ENCODE assay signal across 18 cellular contexts in genomic region chr5:122170630-122171029, GRCh38. TPM values are rescaled to one million over a fixed set of nuclear protein-coding genes. Genes with fewer than 3 reads are reported as not detected.
DNase-seq lines count a peak whose midpoint lies in the region; ATAC-seq, FAIRE-seq and TF ChIP-seq lines count a peak whose summit lies in the region.
"Had no signal": no experiment of that assay in that cellular context is flagged by ENCODE, and none has a peak within 500 bp of the region (broad histone marks: within the 10 kb centered on the region; RNA-seq: fewer than 3 reads in every experiment).

No MANE protein-coding gene starts in this region.

- H3K4me3 ChIP-seq in K562: no peak overlapping the region
- H3K4me3 ChIP-seq: esophagus squamous epithelium had no signal

- H3K9me1 ChIP-seq in K562 (ENCODE audit: control insufficient read depth, insufficient read depth, low read length): no peaks in the 10 kb centered on the region

- peak overlapping the region; percentile 35 for H2AFZ ChIP-seq in K562 (ENCODE audit: low read depth, low read length)

- no peaks in the 10 kb centered on the region for H3K36me3 ChIP-seq in K562 (ENCODE audit: control insufficient read depth, insufficient read depth, low read length)
- H3K36me3 ChIP-seq: esophagus squamous epithelium, WERI-Rb-1 had no signal

- in situ Hi-C loops in K562 (cut with MboI): no loop called here

- intact Hi-C loops in K562 (cut with micrococcal nuclease): loop anchor here (5.0 kb wide), 1 partner anchor 208 kb away; the partner anchor contains the start of gene SRFBP1

- ATAC-seq in K562: peak; percentile 88
- ATAC-seq: activated naive CD4-positive, alpha-beta T cell treated with anti-CD3 and anti-CD28 coated beads, Interleukin-2, amount 50 U/mL, for 72 hours had no signal

- POLR2A ChIA-PET in K562 (lab: Yijun Ruan, JAX): interaction anchor here (0.6 to 0.8 kb wide), 3 partner anchors 25 to 1210 kb away, joined by 3 to 4 read pairs (median 3); no protein-coding TSS in a partner anchor

- H3K4me2 ChIP-seq in K562 (ENCODE audit: insufficient read depth, low read length): no peak overlapping the region; the same call in 1 of the 2 replicates

- H3K9me3 ChIP-seq in K562 (replicated peaks; ENCODE audit: control insufficient read depth, insufficient read depth, low read depth, low read length): no peaks in the 10 kb centered on the region
- H3K9me3 ChIP-seq: esophagus squamous epithelium had no signal

- H4K20me1 ChIP-seq in K562 (replicated peaks; ENCODE audit: control insufficient read depth, insufficient read depth, low read length): no peaks in the 10 kb centered on the region

- 12% methylated on average over 4 of the region's 4 CpGs for WGBS in K562 (ENCODE audit: insufficient coverage, low coverage, missing lambda C conversion rate)

- TF ChIP-seq CTCF in K562 (IDR thresholded peaks at IDR 0.05 in 2 of 3, conservative IDR thresholded peaks at IDR 0.05 in 1 of 3; ENCODE audit: insufficient read depth in 2 of 3, low read depth in 1 of 3, low read length in 3 of 3): no peak

- H3K4me1 ChIP-seq in K562 (replicated peaks in 1 of 2; ENCODE audit: control insufficient read depth in 2 of 2, insufficient read depth in 2 of 2, low read length in 2 of 2): peaks cover 4 to 10% of the 10 kb centered on the region in 2 experiments; a peak in 3 of 5 replicates

- TF ChIP-seq RAD21 in K562 (CRISPR knock-in tag; conservative IDR thresholded peaks at IDR 0.05 in 1 of 2, IDR thresholded peaks at IDR 0.05 in 1 of 2): no peak

- no peak overlapping the region for H3K9ac ChIP-seq in K562 (ENCODE audit: insufficient read depth in 1 of 2, low read depth in 2 of 2, low read length in 2 of 2)

- BruUV-seq in K562 (replicated peaks; lab: Mats Ljungman, UMichigan): no TSS peak

- H3K27ac ChIP-seq in K562 (ENCODE audit: extremely low read depth, low read depth, low read length): no peak overlapping the region
- H3K27ac ChIP-seq: esophagus squamous epithelium, WERI-Rb-1 had no signal

- no peak for TF ChIP-seq EP300 in K562 (IDR thresholded peaks at IDR 0.05; ENCODE audit: low read length)

- no peak for TF ChIP-seq POLR2A in K562 (conservative IDR thresholded peaks at IDR 0.05)

- DNase-seq in Ammon's horn (ENCODE audit: low spot score) (peak; percentile 40), M059J (ENCODE audit: low read depth) (peak; percentile 80), K562 (ENCODE audit: extremely low read depth in 1 of 4, low spot score in 3 of 4) (peak in 2 of 4 experiments; percentile 41 to 65), iPS-NIHi11 (ENCODE audit: low spot score) (peak; percentile 73), GOT3 (lab: John Stamatoyannopoulos, UW) (no peak), NCI-H446 (lab: John Stamatoyannopoulos, UW) (no peak), NCI-H146 treated with DMSO at 0.1 percent for 48 hours (lab: John Stamatoyannopoulos, UW; ENCODE audit: unreplicated experiment) (no peak), NCI-H524 treated with DMSO at 0.1 percent for 48 hours (lab: John Stamatoyannopoulos, UW) (no peak)
- DNase-seq: activated CD8-positive, alpha-beta memory T cell treated with anti-CD3 and anti-CD28 coated beads, Interleukin-2, amount 50 U/mL, for 4 hours; COR-L47; esophagus squamous epithelium; KG1; NCI-H1930; NCI-H82; stimulated activated CD4-positive, alpha-beta T cell treated with anti-CD3 and anti-CD28 coated beads, Interleukin-1b, Interleukin-23, amount 100 ng/mL, for 48 hours; WERI-Rb-1 had no signal

- H3K27me3 ChIP-seq in K562 (ENCODE audit: control insufficient read depth in 2 of 2, insufficient read depth in 2 of 2, low read length in 2 of 2): no peaks in the 10 kb centered on the region
- H3K27me3 ChIP-seq: esophagus squamous epithelium had no signal

- no peaks in the 10 kb centered on the region for H3K79me2 ChIP-seq in K562 (ENCODE audit: control insufficient read depth, insufficient read depth, low read length)

- FAIRE-seq in K562 (lab: Jason Lieb, UNC): peak; percentile 32

- CTCF ChIA-PET in K562 (lab: Yijun Ruan, JAX; ENCODE audit: low intra/inter-chr PET ratio): interaction anchor here (0.6 kb wide), 1 partner anchor 1371 kb away, joined by 3 read pairs; no protein-coding TSS in a partner anchor

TF ChIP-seq in K562, 482 proteins besides CTCF, POLR2A, EP300 and RAD21 (continues in another document):
- TF ChIP-seq E2F8 (IDR thresholded peaks at IDR 0.05; ENCODE audit: low read depth, partially characterized antibody): no peak
- peak; percentile 78 for TF ChIP-seq MEIS2 (IDR thresholded peaks at IDR 0.05; ENCODE audit: partially characterized antibody)
- TF ChIP-seq CGGBP1 (CRISPR knock-in tag; IDR thresholded peaks at IDR 0.05): no peak
- TF ChIP-seq PKNOX1 (IDR thresholded peaks at IDR 0.05): peak; percentile 76
- no peak for TF ChIP-seq PBX2 (CRISPR knock-in tag; IDR thresholded peaks at IDR 0.05; ENCODE audit: low read depth)
- TF ChIP-seq PBX2 (tag; conservative IDR thresholded peaks at IDR 0.05; ENCODE audit: low read depth): peak; percentile 79
- no peak for TF ChIP-seq CC2D1A (IDR thresholded peaks at IDR 0.05)
- TF ChIP-seq PHF21A (IDR thresholded peaks at IDR 0.05; ENCODE audit: borderline replicate concordance, low read depth): no peak
- no peak for TF ChIP-seq PHTF2 (CRISPR knock-in tag; IDR thresholded peaks at IDR 0.05)

RNA-seq across cellular contexts. Expression of gene ZNF474, which starts 41.3 kb away (rescaled TPM):
- not detected in 2 replicates for total RNA-seq in M059J (2014; rRNA removed; shearing (Covaris generic))
- 0.23 and 0.95 TPM in 2 replicates for total RNA-seq in K562 (2011; cell fraction: chromatin; rRNA removed; ENCODE audit: low replicate concordance)
- 0.17 and 0.79 TPM in 2 replicates for total RNA-seq in K562 (2011; cell fraction: nucleolus; rRNA removed)
- 0.44 and 0.92 TPM in 2 replicates for total RNA-seq in K562 (2011; cell fraction: nucleoplasm; rRNA removed)
- total RNA-seq in K562 (2014; rRNA removed) (0.08 and 0.50 TPM in 2 replicates), K562 (2014; rRNA removed; fragmentation: Illumina TruSeq; extraction: Trizol) (0.45 and 0.47 TPM in 2 replicates), K562 (2015; rRNA removed; fragmentation: Illumina TruSeq; extraction: Trizol) (0.26 and 0.62 TPM in 2 replicates), K562 (2021) (0.16 and 0.25 TPM in 2 replicates)
- polyA plus RNA-seq in K562 (2011; rRNA removed) (0.31 and 0.45 TPM in 2 replicates), K562 (2014; fragmentation: Illumina TruSeq; extraction: Trizol) (0.22 and 0.31 TPM in 2 replicates), K562 (2014; fragmentation: Nextera tagmentation; extraction: Ambion mirVana) (under 1 TPM; 0.35 to 0.39 TPM), K562 (2014; rRNA removed) (0.13 and 0.21 TPM in 2 replicates)
- polyA plus RNA-seq in K562 (2011; cell fraction: cytosol; rRNA removed): 0.12 and 0.21 TPM in 2 replicates
- 0.28 and 0.63 TPM in 2 replicates for polyA plus RNA-seq in K562 (2011; cell fraction: nucleus; rRNA removed)
- polyA plus RNA-seq in K562 (2012): 0.08 and 0.39 TPM in 2 replicates
- polyA minus RNA-seq in K562 (2011; rRNA and poly(A)+ RNA removed): 0.42 and 0.60 TPM in 2 replicates
- not detected in 2 replicates for polyA minus RNA-seq in K562 (2011; cell fraction: cytosol; rRNA and poly(A)+ RNA removed)
- polyA minus RNA-seq in K562 (2011; cell fraction: nucleus; rRNA and poly(A)+ RNA removed): 0.27 and 0.44 TPM in 2 replicates
- total RNA-seq: A673 had no signal

Comparison
In these comparisons a context has a peak if more than half of its experiments do, and no peak if none do; other contexts are left out.
1. DNase-seq: peak in Ammon's horn (single experiment), M059J (single experiment) and iPS-NIHi11 (single experiment); none in GOT3 (single experiment), NCI-H446 (0 of 2), NCI-H146 treated with DMSO at 0.1 percent for 48 hours (single experiment) and NCI-H524 treated with DMSO at 0.1 percent for 48 hours (single experiment).